ENCODE assay signal across 1 cellular context in the genomic region with DNA sequence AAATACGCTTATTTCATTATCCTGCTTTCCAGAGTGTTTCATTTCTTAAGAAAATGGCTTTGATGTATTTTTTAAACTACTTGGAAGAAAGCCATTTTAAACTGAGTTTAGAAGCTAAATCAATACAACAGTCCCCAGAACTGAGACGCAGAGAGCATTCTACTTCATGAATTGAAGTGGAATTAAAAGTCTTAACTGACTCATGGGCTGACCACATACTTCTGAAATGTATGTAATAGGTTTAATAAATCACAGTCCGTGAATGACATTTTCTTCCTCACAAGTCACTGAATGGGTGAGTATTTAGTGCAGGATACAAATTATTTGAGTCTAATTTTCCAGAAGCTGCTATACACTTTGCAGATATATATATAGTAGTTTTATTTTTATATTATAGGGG.
TF ChIP-seq lines count a peak whose summit lies in the region.

No MANE protein-coding gene starts in this region.

TF ChIP-seq in HepG2, 621 proteins besides CTCF, POLR2A, EP300 and RAD21 (continued from another document):
- TF ChIP-seq, protein P1, sequence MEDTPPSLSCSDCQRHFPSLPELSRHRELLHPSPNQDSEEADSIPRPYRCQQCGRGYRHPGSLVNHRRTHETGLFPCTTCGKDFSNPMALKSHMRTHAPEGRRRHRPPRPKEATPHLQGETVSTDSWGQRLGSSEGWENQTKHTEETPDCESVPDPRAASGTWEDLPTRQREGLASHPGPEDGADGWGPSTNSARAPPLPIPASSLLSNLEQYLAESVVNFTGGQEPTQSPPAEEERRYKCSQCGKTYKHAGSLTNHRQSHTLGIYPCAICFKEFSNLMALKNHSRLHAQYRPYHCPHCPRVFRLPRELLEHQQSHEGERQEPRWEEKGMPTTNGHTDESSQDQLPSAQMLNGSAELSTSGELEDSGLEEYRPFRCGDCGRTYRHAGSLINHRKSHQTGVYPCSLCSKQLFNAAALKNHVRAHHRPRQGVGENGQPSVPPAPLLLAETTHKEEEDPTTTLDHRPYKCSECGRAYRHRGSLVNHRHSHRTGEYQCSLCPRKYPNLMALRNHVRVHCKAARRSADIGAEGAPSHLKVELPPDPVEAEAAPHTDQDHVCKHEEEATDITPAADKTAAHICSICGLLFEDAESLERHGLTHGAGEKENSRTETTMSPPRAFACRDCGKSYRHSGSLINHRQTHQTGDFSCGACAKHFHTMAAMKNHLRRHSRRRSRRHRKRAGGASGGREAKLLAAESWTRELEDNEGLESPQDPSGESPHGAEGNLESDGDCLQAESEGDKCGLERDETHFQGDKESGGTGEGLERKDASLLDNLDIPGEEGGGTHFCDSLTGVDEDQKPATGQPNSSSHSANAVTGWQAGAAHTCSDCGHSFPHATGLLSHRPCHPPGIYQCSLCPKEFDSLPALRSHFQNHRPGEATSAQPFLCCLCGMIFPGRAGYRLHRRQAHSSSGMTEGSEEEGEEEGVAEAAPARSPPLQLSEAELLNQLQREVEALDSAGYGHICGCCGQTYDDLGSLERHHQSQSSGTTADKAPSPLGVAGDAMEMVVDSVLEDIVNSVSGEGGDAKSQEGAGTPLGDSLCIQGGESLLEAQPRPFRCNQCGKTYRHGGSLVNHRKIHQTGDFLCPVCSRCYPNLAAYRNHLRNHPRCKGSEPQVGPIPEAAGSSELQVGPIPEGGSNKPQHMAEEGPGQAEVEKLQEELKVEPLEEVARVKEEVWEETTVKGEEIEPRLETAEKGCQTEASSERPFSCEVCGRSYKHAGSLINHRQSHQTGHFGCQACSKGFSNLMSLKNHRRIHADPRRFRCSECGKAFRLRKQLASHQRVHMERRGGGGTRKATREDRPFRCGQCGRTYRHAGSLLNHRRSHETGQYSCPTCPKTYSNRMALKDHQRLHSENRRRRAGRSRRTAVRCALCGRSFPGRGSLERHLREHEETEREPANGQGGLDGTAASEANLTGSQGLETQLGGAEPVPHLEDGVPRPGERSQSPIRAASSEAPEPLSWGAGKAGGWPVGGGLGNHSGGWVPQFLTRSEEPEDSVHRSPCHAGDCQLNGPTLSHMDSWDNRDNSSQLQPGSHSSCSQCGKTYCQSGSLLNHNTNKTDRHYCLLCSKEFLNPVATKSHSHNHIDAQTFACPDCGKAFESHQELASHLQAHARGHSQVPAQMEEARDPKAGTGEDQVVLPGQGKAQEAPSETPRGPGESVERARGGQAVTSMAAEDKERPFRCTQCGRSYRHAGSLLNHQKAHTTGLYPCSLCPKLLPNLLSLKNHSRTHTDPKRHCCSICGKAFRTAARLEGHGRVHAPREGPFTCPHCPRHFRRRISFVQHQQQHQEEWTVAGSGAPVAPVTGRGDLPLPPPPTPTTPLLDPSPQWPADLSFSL (CRISPR knock-in tag; IDR thresholded peaks at IDR 0.05), result no peak
- TF ChIP-seq, protein P2, sequence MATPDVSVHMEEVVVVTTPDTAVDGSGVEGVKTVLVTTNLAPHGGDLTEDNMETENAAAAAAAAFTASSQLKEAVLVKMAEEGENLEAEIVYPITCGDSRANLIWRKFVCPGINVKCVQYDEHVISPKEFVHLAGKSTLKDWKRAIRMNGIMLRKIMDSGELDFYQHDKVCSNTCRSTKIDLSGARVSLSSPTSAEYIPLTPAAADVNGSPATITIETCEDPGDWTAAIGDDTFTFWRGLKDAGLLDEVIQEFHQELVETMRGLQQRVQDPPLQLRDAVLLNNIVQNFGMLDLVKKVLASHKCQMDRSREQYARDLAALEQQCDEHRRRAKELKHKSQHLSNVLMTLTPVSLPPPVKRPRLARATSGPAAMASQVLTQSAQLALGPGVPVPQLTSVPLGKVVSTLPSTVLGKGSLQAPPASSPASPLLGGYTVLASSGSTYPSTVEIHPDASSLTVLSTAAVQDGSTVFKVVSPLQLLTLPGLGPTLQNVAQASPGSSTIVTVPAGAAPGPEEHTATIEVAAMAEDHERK (CRISPR knock-in tag; IDR thresholded peaks at IDR 0.05; ENCODE audit: low read depth), result no peak
- no peak for TF ChIP-seq ARHGAP35 (CRISPR knock-in tag; IDR thresholded peaks at IDR 0.05; ENCODE audit: borderline replicate concordance)
